Comparison of ENCODE assay signal across 24 cellular contexts in genomic region chr22:38795569-38795968, GRCh38.
"Had no signal": no experiment of that assay in that cellular context is flagged by ENCODE, and none has a peak within 500 bp of the region (broad histone marks: within the 10 kb centered on the region; RNA-seq: fewer than 3 reads in every experiment).

No MANE protein-coding gene starts in this region.

- H3K27ac ChIP-seq: cardiac muscle cell, left lung, transverse colon, uterus had no signal

- H3K4me1 ChIP-seq: uterus had no signal

- H3K9me3 ChIP-seq: left lung, transverse colon, uterus had no signal

- H3K4me3 ChIP-seq: cardiac muscle cell, left lung, lung, smooth muscle cell, transverse colon, uterus had no signal

- DNase-seq: activated B cell treated with CpG ODN at 0.5 μM for 24 hours; activated CD4-positive, alpha-beta T cell treated with anti-CD3 and anti-CD28 coated beads for 4 hours; activated CD8-positive, alpha-beta memory T cell treated with anti-CD3 and anti-CD28 coated beads, Interleukin-2, amount 10 ng/mL, durations not matched to agents 7 days and 5 days; activated CD8-positive, alpha-beta T cell treated with anti-CD3 and anti-CD28 coated beads for 36 hours; activated gamma-delta T cell treated with Interleukin-2 at 50 U/mL for 16 hours; activated naive CD8-positive, alpha-beta T cell treated with anti-CD3 and anti-CD28 coated beads, Interleukin-2, amount 10 ng/mL, durations not matched to agents 7 days and 5 days; activated T-cell treated with anti-CD3 and anti-CD28 coated beads for 4 hours; amniotic stem cell; foreskin fibroblast; kidney; left lung; nucleus accumbens; stimulated activated CD4-positive, alpha-beta T cell treated with anti-CD3 and anti-CD28 coated beads, Interleukin-15, amount 100 ng/mL, for 24 hours; stimulated activated CD4-positive, alpha-beta T cell treated with anti-CD3 and anti-CD28 coated beads, Interleukin-2, amount 100 ng/mL, for 48 hours; stimulated activated CD8-positive, alpha-beta memory T cell treated with anti-CD3 and anti-CD28 coated beads, Interleukin-4, amount 100 ng/mL, for 48 hours; stimulated activated naive B cell treated with anti-CD40 and anti-IgM and Interleukin-4, amounts not matched to agents 10 μg/mL and 1 μg/mL and 100 μg/mL, for 72 hours; T-cell; transverse colon; uterus had no signal

- H3K36me3 Mint-ChIP-seq: activated CD8-positive, alpha-beta memory T cell treated with anti-CD3 and anti-CD28 coated beads, Interleukin-2, amount 10 ng/mL, durations not matched to agents 7 days and 5 days; T-cell had no signal

- ATAC-seq: activated CD8-positive, alpha-beta memory T cell treated with anti-CD3 and anti-CD28 coated beads, Interleukin-2, amount 10 ng/mL, durations not matched to agents 7 days and 5 days; activated CD8-positive, alpha-beta T cell treated with anti-CD3 and anti-CD28 coated beads for 36 hours; left lung; naive thymus-derived CD8-positive, alpha-beta T cell; sciatic nerve; stimulated activated naive B cell treated with anti-CD40 and anti-IgM and Interleukin-4, amounts not matched to agents 10 μg/mL and 1 μg/mL and 100 μg/mL, for 72 hours; T-cell had no signal

- H3K27me3 ChIP-seq: transverse colon, uterus had no signal

- H3K9me3 Mint-ChIP-seq: activated B cell treated with CpG ODN at 0.5 μM for 24 hours; activated CD8-positive, alpha-beta T cell treated with anti-CD3 and anti-CD28 coated beads for 36 hours had no signal

- H3K36me3 ChIP-seq: cardiac muscle cell, transverse colon, uterus had no signal

- H3K4me3 Mint-ChIP-seq: activated B cell treated with CpG ODN at 0.5 μM for 24 hours; activated CD8-positive, alpha-beta memory T cell treated with anti-CD3 and anti-CD28 coated beads, Interleukin-2, amount 10 ng/mL, durations not matched to agents 7 days and 5 days; activated CD8-positive, alpha-beta T cell treated with anti-CD3 and anti-CD28 coated beads for 36 hours; activated naive CD8-positive, alpha-beta T cell treated with anti-CD3 and anti-CD28 coated beads, Interleukin-2, amount 10 ng/mL, durations not matched to agents 7 days and 5 days; stimulated activated naive B cell treated with anti-CD40 and anti-IgM and Interleukin-4, amounts not matched to agents 10 μg/mL and 1 μg/mL and 100 μg/mL, for 72 hours had no signal

- H3K27ac Mint-ChIP-seq: activated B cell treated with CpG ODN at 0.5 μM for 24 hours; activated CD8-positive, alpha-beta memory T cell treated with anti-CD3 and anti-CD28 coated beads, Interleukin-2, amount 10 ng/mL, durations not matched to agents 7 days and 5 days; activated CD8-positive, alpha-beta T cell treated with anti-CD3 and anti-CD28 coated beads for 36 hours; activated naive CD8-positive, alpha-beta T cell treated with anti-CD3 and anti-CD28 coated beads, Interleukin-2, amount 10 ng/mL, durations not matched to agents 7 days and 5 days; stimulated activated naive B cell treated with anti-CD40 and anti-IgM and Interleukin-4, amounts not matched to agents 10 μg/mL and 1 μg/mL and 100 μg/mL, for 72 hours; T-cell had no signal
